8 cellular contexts compared by ENCODE assay signal in the genomic region with DNA sequence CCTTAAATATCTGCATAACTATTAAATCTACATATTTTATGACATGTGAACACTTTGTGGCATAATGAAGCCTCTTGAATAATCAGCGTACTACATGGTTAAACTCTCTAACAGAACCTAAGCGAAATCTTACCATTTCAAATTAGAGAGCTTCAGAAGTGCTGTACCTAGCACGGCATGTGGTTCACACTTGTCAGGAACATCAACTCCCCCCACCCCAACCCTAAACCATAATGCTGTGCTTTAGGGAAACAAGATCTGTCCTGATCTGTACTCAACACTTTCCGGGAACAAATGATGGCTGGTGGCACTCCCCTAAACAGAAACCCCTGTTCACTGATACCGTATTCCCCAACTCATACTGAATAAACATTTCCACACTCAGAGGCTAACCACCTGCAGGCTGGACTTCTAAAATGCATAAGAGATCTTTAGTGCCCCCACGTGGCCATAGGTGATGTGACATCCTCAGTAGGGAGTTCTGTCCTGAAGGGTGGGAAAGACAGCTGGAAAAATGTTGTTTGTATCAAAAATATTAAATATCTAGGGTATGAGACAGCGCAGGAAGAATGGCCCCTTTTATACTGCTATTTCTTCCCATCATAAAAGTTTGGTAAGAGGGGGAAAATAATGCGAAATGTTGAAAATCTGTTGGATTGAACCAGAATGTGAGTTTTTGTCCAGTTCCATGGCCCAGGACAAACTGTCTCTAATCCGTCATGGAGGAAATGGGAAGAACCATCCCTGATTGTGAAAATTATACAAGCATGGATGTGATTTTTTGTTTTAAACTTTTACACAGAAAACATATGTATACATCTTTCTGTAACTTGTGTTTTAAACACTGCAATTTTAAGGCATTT.
DNase-seq lines count a peak whose midpoint lies in the region; ATAC-seq and TF ChIP-seq lines count a peak whose summit lies in the region.

No MANE protein-coding gene starts in this region.

- no peaks in the 10 kb centered on the region for H3K27me3 ChIP-seq in heart right ventricle

- peak; percentile 80 for ATAC-seq in activated naive CD8-positive, alpha-beta T cell treated with anti-CD3 and anti-CD28 coated beads, Interleukin-2, amount 50 U/mL, for 24 hours
- ATAC-seq in heart right ventricle (peak; percentile 65 to 89 (median 82)), HG03521 (IDR thresholded peaks at IDR 0.05; ENCODE audit: unreplicated experiment) (no peak)

- TF ChIP-seq CTCF in GM10266 (IDR thresholded peaks at IDR 0.05; ENCODE audit: control insufficient read depth, insufficient read depth, low read depth, missing control alignments) (peak; percentile 83), heart right ventricle (IDR thresholded peaks at IDR 0.05) (peak; percentile 63 to 90 (median 85))

- H3K4me3 Mint-ChIP-seq in activated naive CD8-positive, alpha-beta T cell treated with anti-CD3 and anti-CD28 coated beads, Interleukin-2, amount 50 U/mL, for 24 hours, result no peak overlapping the region

- peaks cover 2% of the 10 kb centered on the region for H3K4me1 Mint-ChIP-seq in activated naive CD8-positive, alpha-beta T cell treated with anti-CD3 and anti-CD28 coated beads, Interleukin-2, amount 50 U/mL, for 24 hours

- H3K27ac ChIP-seq in heart right ventricle, result no peak overlapping the region

- intact Hi-C loops in heart right ventricle (cut with DNase I), result loop anchor here in 7 of 10 donors (2.0 to 10.0 kb wide), 5 partner anchors 84 to 374 kb away; partner anchors contain the start of gene USP31 (in 1 of the 7)
- intact Hi-C loops in posterior vena cava (cut with DNase I), result no loop called here

- H3K27ac Mint-ChIP-seq in activated naive CD8-positive, alpha-beta T cell treated with anti-CD3 and anti-CD28 coated beads, Interleukin-2, amount 50 U/mL, for 24 hours, result no peak overlapping the region

- H3K27me3 Mint-ChIP-seq in activated naive CD8-positive, alpha-beta T cell treated with anti-CD3 and anti-CD28 coated beads, Interleukin-2, amount 50 U/mL, for 24 hours, result peaks cover 10% of the 10 kb centered on the region

- DNase-seq in GM10266 (ENCODE audit: extremely low spot score) (peak; percentile 66), MV-4-11 (lab: John Stamatoyannopoulos, UW) (peak; percentile 82), SKM-1 (lab: John Stamatoyannopoulos, UW; ENCODE audit: unreplicated experiment) (peak; percentile 24), heart right ventricle (peak in 1 of 2 donors; percentile 71), pulmonary artery endothelial cell (ENCODE audit: low read depth, low spot score) (peak; percentile 41), posterior vena cava (ENCODE audit: low spot score) (no peak)
- DNase-seq in activated naive CD8-positive, alpha-beta T cell treated with anti-CD3 and anti-CD28 coated beads, Interleukin-2, amount 50 U/mL, for 24 hours, result peak; percentile 57

- no peaks in the 10 kb centered on the region for H3K9me3 Mint-ChIP-seq in activated naive CD8-positive, alpha-beta T cell treated with anti-CD3 and anti-CD28 coated beads, Interleukin-2, amount 50 U/mL, for 24 hours

- 27 to 30% methylated on average over 9 of the region's 9 CpGs for WGBS in heart right ventricle, 2 donors

- H3K4me1 ChIP-seq in heart right ventricle, result peaks cover 0 to 13% (median 8%) of the 10 kb centered on the region in 9 donors

- H3K36me3 ChIP-seq in heart right ventricle, result no peaks in the 10 kb centered on the region

- no peaks in the 10 kb centered on the region for H3K36me3 Mint-ChIP-seq in activated naive CD8-positive, alpha-beta T cell treated with anti-CD3 and anti-CD28 coated beads, Interleukin-2, amount 50 U/mL, for 24 hours (ENCODE audit: low read depth)

- H3K9me3 ChIP-seq in heart right ventricle, result no peaks in the 10 kb centered on the region

- no peak overlapping the region for H3K4me3 ChIP-seq in heart right ventricle

Comparison
In these comparisons a context has a peak if more than half of its experiments do, and no peak if none do; other contexts are left out.
1. intact Hi-C loops: an anchor here in heart right ventricle (2.0 to 10.0 kb wide); none called in posterior vena cava.